8 cellular contexts compared by ENCODE assay signal in genomic region chr12:6180300-6181051, GRCh38. TPM values are rescaled to one million over a fixed set of nuclear protein-coding genes. Genes with fewer than 3 reads are reported as not detected.
DNase-seq lines count a peak whose midpoint lies in the region; ATAC-seq and TF ChIP-seq lines count a peak whose summit lies in the region.

No MANE protein-coding gene starts in this region.

- DNase-seq in AG04450 (ENCODE audit: low read depth, low spot score) (no peak), RKO (ENCODE audit: low spot score) (peak; percentile 45), fibroblast of gingiva (ENCODE audit: low read depth) (peak; percentile 67), neuronal stem cell (ENCODE audit: low spot score) (no peak)
- DNase-seq in activated T-cell treated with anti-CD3 and anti-CD28 coated beads, Interleukin-2, amount 50 U/mL, for 48 hours = no peak
- DNase-seq in stimulated activated CD4-positive, alpha-beta T cell treated with anti-CD3 and anti-CD28 coated beads, Interleukin-15, amount 100 ng/mL, for 24 hours = no peak

- H3K27me3 ChIP-seq in AG04450 (ENCODE audit: control insufficient read depth, insufficient read depth, low read length) (no peaks in the 10 kb centered on the region), neuronal stem cell (ENCODE audit: control insufficient read depth in 3 of 3, insufficient read depth in 3 of 3, low read depth in 1 of 3, low read length in 3 of 3) (no peaks in the 10 kb centered on the region)

- H2AK5ac ChIP-seq in neuronal stem cell (ENCODE audit: low read depth, low read length) = peak overlapping the region; percentile 17

- H3K36me3 ChIP-seq in neuronal stem cell (replicated peaks in 1 of 2; ENCODE audit: control insufficient read depth in 2 of 2, insufficient read depth in 2 of 2, low read length in 2 of 2) = no peaks in the 10 kb centered on the region

- WGBS in neuronal stem cell (ENCODE audit: extremely low coverage in 2 of 2, insufficient read length in 2 of 2, insufficient replicate concordance in 1 of 2), 2 donors = no CpG with 5 or more reads among the region's 21 CpGs

- H3K4me1 ChIP-seq in neuronal stem cell (ENCODE audit: control insufficient read depth in 2 of 2, insufficient read depth in 1 of 2, low read depth in 1 of 2, low read length in 2 of 2) = peaks cover 26 to 29% of the 10 kb centered on the region in 2 donors

- H3K4me3 ChIP-seq in AG04450 (ENCODE audit: low read depth, low read length) = no peak overlapping the region
- no peak overlapping the region for H3K4me3 ChIP-seq in neuronal stem cell (ENCODE audit: low read length in 2 of 2)

- POLR2A ChIA-PET in AG04450 (lab: Yijun Ruan, JAX) = no interaction called here

- H3K9ac ChIP-seq in neuronal stem cell (ENCODE audit: low read depth, low read length, poor library complexity) = peak overlapping the region; percentile 38

- ATAC-seq in HG03565 (IDR thresholded peaks at IDR 0.05; ENCODE audit: unreplicated experiment) (no peak), GM18498 (IDR thresholded peaks at IDR 0.05; ENCODE audit: unreplicated experiment) (no peak)

- CTCF ChIA-PET in AG04450 (lab: Charles Lee) = interaction anchor here (1.2 to 1.6 kb wide), 2 partner anchors 15 to 104 kb away, joined by 3 to 7 read pairs; no protein-coding TSS in a partner anchor

- no peak overlapping the region for H3K4me2 ChIP-seq in neuronal stem cell (ENCODE audit: insufficient read depth, low read length, poor library complexity, severe bottlenecking)

- peak overlapping the region; percentile 29 for H2BK5ac ChIP-seq in neuronal stem cell (ENCODE audit: low read length)

- peak overlapping the region; percentile 94 for H3K4ac ChIP-seq in neuronal stem cell (ENCODE audit: low read length)

- TF ChIP-seq CTCF in AG04450 (IDR thresholded peaks at IDR 0.05; ENCODE audit: low read depth, low read length) = no peak

- H2BK120ac ChIP-seq in neuronal stem cell (ENCODE audit: low read depth, low read length) = peak overlapping the region; percentile 78

- H3K23ac ChIP-seq in neuronal stem cell (ENCODE audit: low read depth, low read length, poor library complexity) = peak overlapping the region; percentile 22

- H3K79me1 ChIP-seq in neuronal stem cell (ENCODE audit: low read depth, low read length) = no peaks in the 10 kb centered on the region

- H2BK15ac ChIP-seq in neuronal stem cell (ENCODE audit: low read length) = peak overlapping the region; percentile 79

- peak overlapping the region; percentile 73 for H3K27ac ChIP-seq in AG04450 (ENCODE audit: low read depth, low read length)
- H3K27ac ChIP-seq in neuronal stem cell (replicated peaks; ENCODE audit: low read length) = no peak overlapping the region

- H4K91ac ChIP-seq in neuronal stem cell (ENCODE audit: low read depth, low read length, poor library complexity) = no peak overlapping the region

- H4K8ac ChIP-seq in neuronal stem cell (ENCODE audit: low read depth, low read length) = peak overlapping the region; percentile 94

- H3K14ac ChIP-seq in neuronal stem cell (ENCODE audit: low read length) = no peak overlapping the region

- H2BK12ac ChIP-seq in neuronal stem cell (ENCODE audit: low read length) = peak overlapping the region; percentile 67

- peak overlapping the region; percentile 74 for H2AFZ ChIP-seq in neuronal stem cell (ENCODE audit: low read length)

- peak overlapping the region; percentile 93 for H3K18ac ChIP-seq in neuronal stem cell (ENCODE audit: low read length)

- no peaks in the 10 kb centered on the region for H3K9me3 ChIP-seq in AG04450 (ENCODE audit: control insufficient read depth, insufficient read depth, low read length)
- no peaks in the 10 kb centered on the region for H3K9me3 ChIP-seq in neuronal stem cell (replicated peaks in 1 of 2; ENCODE audit: control insufficient read depth in 2 of 2, insufficient read depth in 1 of 2, low read depth in 1 of 2, low read length in 2 of 2)

RNA-seq across cellular contexts. Expression of gene CD9, which starts 19.7 kb away (rescaled TPM):
- 152 and 177 TPM in 2 replicates for polyA plus RNA-seq in AG04450 (2011; rRNA removed)
- 91.4 and 91.9 TPM in 2 replicates for polyA minus RNA-seq in AG04450 (2011; rRNA and poly(A)+ RNA removed)
- polyA plus RNA-seq in neuronal stem cell (2013, experiment 1 of 2) = 6.3 TPM
- polyA plus RNA-seq in neuronal stem cell (2013, experiment 2 of 2) = 6.4 TPM

RNA-seq across cellular contexts. Expression of gene VWF, which starts 56.0 kb away (rescaled TPM):
- 0.22 and 0.35 TPM in 2 replicates for polyA plus RNA-seq in AG04450 (2011; rRNA removed)
- 0.64 and 1.0 TPM in 2 replicates for polyA minus RNA-seq in AG04450 (2011; rRNA and poly(A)+ RNA removed)
- polyA plus RNA-seq in neuronal stem cell (2013, experiment 1 of 2) = 0.24 TPM
- 0.25 TPM for polyA plus RNA-seq in neuronal stem cell (2013, experiment 2 of 2)

Comparison
In these comparisons a context has a peak if more than half of its experiments do, and no peak if none do; other contexts are left out.
1. DNase-seq: peak in RKO (single experiment) and fibroblast of gingiva (single experiment); none in AG04450 (single experiment), neuronal stem cell (single experiment), activated T-cell treated with anti-CD3 and anti-CD28 coated beads, Interleukin-2, amount 50 U/mL, for 48 hours (0 of 2) and stimulated activated CD4-positive, alpha-beta T cell treated with anti-CD3 and anti-CD28 coated beads, Interleukin-15, amount 100 ng/mL, for 24 hours (single experiment).